In the genomic region with DNA sequence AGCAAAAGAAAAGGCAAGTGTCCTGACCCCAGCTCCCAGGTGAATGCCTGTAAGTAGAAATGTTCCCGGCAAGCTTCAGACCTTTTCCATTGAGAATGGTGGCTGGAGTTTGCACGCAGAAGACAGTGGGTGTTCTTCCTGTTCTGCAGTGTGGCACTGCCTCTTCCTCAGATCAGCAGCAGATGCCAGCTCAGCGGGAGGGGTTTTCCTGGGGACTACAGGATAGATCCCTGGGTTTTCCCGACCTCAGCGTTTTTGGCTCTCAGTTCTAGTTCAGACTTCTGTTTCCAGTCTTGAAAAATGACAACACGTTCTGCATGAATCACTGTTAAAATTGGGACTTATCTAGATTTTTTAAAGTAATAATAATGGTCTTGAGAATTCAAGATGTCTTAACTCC, we compare ENCODE assay signal across 12 cellular contexts. TPM values are rescaled to one million over a fixed set of nuclear protein-coding genes. Genes with fewer than 3 reads are reported as not detected.
DNase-seq lines count a peak whose midpoint lies in the region; ATAC-seq and TF ChIP-seq lines count a peak whose summit lies in the region.
"Had no signal": no experiment of that assay in that cellular context is flagged by ENCODE, and none has a peak within 500 bp of the region (broad histone marks: within the 10 kb centered on the region; RNA-seq: fewer than 3 reads in every experiment).

No MANE protein-coding gene starts in this region.

- H3K27ac ChIP-seq in osteoblast (ENCODE audit: low read depth, low read length): peak overlapping the region; percentile 36
- H3K27ac ChIP-seq: epithelial cell of prostate had no signal

- peak overlapping the region; percentile 48 for H3K4me2 ChIP-seq in osteoblast (ENCODE audit: insufficient read depth, low read length)

- DNase-seq in COR-L47 (lab: John Stamatoyannopoulos, UW) (peak; percentile 77), NCI-H69 (lab: John Stamatoyannopoulos, UW) (peak; percentile 89), Right ventricle myocardium superior (peak; percentile 76), osteoblast (ENCODE audit: insufficient read length, low spot score, missing footprints) (no peak), NCI-H1694 treated with DMSO at 0.1 percent for 48 hours (lab: John Stamatoyannopoulos, UW) (no peak), nucleus accumbens (lab: John Stamatoyannopoulos, UW) (no peak)
- DNase-seq: activated T-cell treated with anti-CD3 and anti-CD28 coated beads, Interleukin-2, amount 50 U/mL, for 48 hours; stimulated activated CD4-positive, alpha-beta T cell treated with anti-CD3 and anti-CD28 coated beads, Interleukin-12 subunit alpha, Interleukin-12 subunit beta, amount 100 ng/mL, for 4 hours had no signal

- peak overlapping the region; percentile 67 for H2AFZ ChIP-seq in osteoblast (ENCODE audit: low read length)

- H3K79me2 ChIP-seq in osteoblast (ENCODE audit: insufficient read depth, low read length): no peaks in the 10 kb centered on the region

- intact Hi-C loops in Right ventricle myocardium superior (cut with DNase I): loop anchor here (5.0 kb wide), 1 partner anchor 52 kb away; the partner anchor contains the start of gene KLF11

- no peaks in the 10 kb centered on the region for H4K20me1 ChIP-seq in osteoblast (ENCODE audit: insufficient read depth, low read length)

- H3K4me3 ChIP-seq in osteoblast (ENCODE audit: insufficient read depth, low read length): no peak overlapping the region

- no peaks in the 10 kb centered on the region for H3K27me3 ChIP-seq in osteoblast (ENCODE audit: insufficient read depth, low read length)

- TF ChIP-seq CTCF in osteoblast (IDR thresholded peaks at IDR 0.05; ENCODE audit: extremely low read depth, low read depth, low read length): no peak

- ATAC-seq in Right ventricle myocardium superior (ENCODE audit: poor library complexity) (peak; percentile 62), HG03469 (IDR thresholded peaks at IDR 0.05; ENCODE audit: unreplicated experiment) (no peak), GM19324 (IDR thresholded peaks at IDR 0.05; ENCODE audit: low FRiP score, unreplicated experiment) (no peak)
- ATAC-seq: activated CD4-positive, CD25-positive, alpha-beta regulatory T cell treated with anti-CD3 and anti-CD28 coated beads, Interleukin-2, amount 50 U/mL, for 24 hours had no signal

- H3K36me3 ChIP-seq in osteoblast (ENCODE audit: insufficient read depth, low read length): no peaks in the 10 kb centered on the region

- H3K4me1 ChIP-seq in osteoblast (ENCODE audit: insufficient read depth, low read length): peaks cover 27% of the 10 kb centered on the region

- no peaks in the 10 kb centered on the region for H3K9me3 ChIP-seq in osteoblast (ENCODE audit: low read depth, low read length)

RNA-seq across cellular contexts. Expression of gene GRHL1, which starts 39.2 kb away (rescaled TPM):
- total RNA-seq in Right ventricle myocardium superior (1.0 TPM), osteoblast (0.29 and 0.36 TPM in 2 replicates)

RNA-seq across cellular contexts. Expression of gene KLF11, which starts 52.6 kb away (rescaled TPM):
- total RNA-seq in Right ventricle myocardium superior (24.4 TPM), osteoblast (6.8 and 8.3 TPM in 2 replicates)

Comparison
In these comparisons a context has a peak if more than half of its experiments do, and no peak if none do; other contexts are left out.
1. DNase-seq: peak in COR-L47 (single experiment), NCI-H69 (single experiment) and Right ventricle myocardium superior (single experiment); none in osteoblast (single experiment), NCI-H1694 treated with DMSO at 0.1 percent for 48 hours (single experiment) and nucleus accumbens (0 of 56).